ENCODE assay signal across 14 cellular contexts in genomic region chrX:137033774-137034507, GRCh38. TPM values are rescaled to one million over a fixed set of nuclear protein-coding genes. Genes with fewer than 3 reads are reported as not detected.
DNase-seq lines count a peak whose midpoint lies in the region; ATAC-seq, FAIRE-seq and TF ChIP-seq lines count a peak whose summit lies in the region.
"Had no signal": no experiment of that assay in that cellular context is flagged by ENCODE, and none has a peak within 500 bp of the region (broad histone marks: within the 10 kb centered on the region; RNA-seq: fewer than 3 reads in every experiment).

TSS of gene GPR101 (minus strand) at chrX:137033995. CDS start at chrX:137031674, 2,321 bp downstream.

- peak; percentile 48 for ATAC-seq in stimulated activated effector memory CD8-positive, alpha-beta T cell treated with anti-CD3 and anti-CD28 coated beads, Interleukin-12 subunit alpha, Interleukin-12 subunit beta, amount 100 ng/mL, for 72 hours
- no peak for ATAC-seq in GM18502 (IDR thresholded peaks at IDR 0.05; ENCODE audit: poor library complexity, unreplicated experiment)

- H3K27ac Mint-ChIP-seq in glutamatergic neuron (ENCODE audit: unreplicated experiment): no peak within 1 kb of the TSS
- H3K27ac Mint-ChIP-seq in stimulated activated effector memory CD8-positive, alpha-beta T cell treated with anti-CD3 and anti-CD28 coated beads, Interleukin-12 subunit alpha, Interleukin-12 subunit beta, amount 100 ng/mL, for 72 hours: no peak within 1 kb of the TSS

- H3K9me3 Mint-ChIP-seq in glutamatergic neuron (ENCODE audit: unreplicated experiment): peaks cover 3% of the 10 kb centered on the region
- no peaks in the 10 kb centered on the region for H3K9me3 Mint-ChIP-seq in stimulated activated effector memory CD8-positive, alpha-beta T cell treated with anti-CD3 and anti-CD28 coated beads, Interleukin-12 subunit alpha, Interleukin-12 subunit beta, amount 100 ng/mL, for 72 hours

- peaks cover 13% of the 10 kb centered on the region for H3K27me3 Mint-ChIP-seq in glutamatergic neuron (ENCODE audit: unreplicated experiment)

- peaks cover 5% of the 10 kb centered on the region for H3K36me3 Mint-ChIP-seq in glutamatergic neuron (ENCODE audit: unreplicated experiment)
- no peaks in the 10 kb centered on the region for H3K36me3 Mint-ChIP-seq in stimulated activated effector memory CD8-positive, alpha-beta T cell treated with anti-CD3 and anti-CD28 coated beads, Interleukin-12 subunit alpha, Interleukin-12 subunit beta, amount 100 ng/mL, for 72 hours

- TF ChIP-seq CTCF in glutamatergic neuron (IDR thresholded peaks at IDR 0.05; ENCODE audit: partially characterized antibody, unreplicated experiment): no peak

- no peak for TF ChIP-seq POLR2A in GM12891 (IDR thresholded peaks at IDR 0.05; ENCODE audit: low read depth, low read length)

- FAIRE-seq in GM12891 (lab: Jason Lieb, UNC): no peak

- peaks cover 2% of the 10 kb centered on the region for H3K4me1 Mint-ChIP-seq in glutamatergic neuron (ENCODE audit: low read depth, unreplicated experiment)
- H3K4me1 Mint-ChIP-seq in stimulated activated effector memory CD8-positive, alpha-beta T cell treated with anti-CD3 and anti-CD28 coated beads, Interleukin-12 subunit alpha, Interleukin-12 subunit beta, amount 100 ng/mL, for 72 hours: peaks cover 5% of the 10 kb centered on the region

- H3K4me3 Mint-ChIP-seq in glutamatergic neuron (ENCODE audit: unreplicated experiment): peak within 1 kb of the TSS; percentile 40
- H3K4me3 Mint-ChIP-seq in stimulated activated effector memory CD8-positive, alpha-beta T cell treated with anti-CD3 and anti-CD28 coated beads, Interleukin-12 subunit alpha, Interleukin-12 subunit beta, amount 100 ng/mL, for 72 hours: peak within 1 kb of the TSS; percentile 38

- DNase-seq in activated gamma-delta T cell (lab: John Stamatoyannopoulos, UW): peak; percentile 17
- DNase-seq in activated gamma-delta T cell treated with Interleukin-2 at 50 U/mL for 16 hours: no peak
- peak; percentile 47 for DNase-seq in NCI-H69 (lab: John Stamatoyannopoulos, UW)
- no peak for DNase-seq in glutamatergic neuron
- DNase-seq in stimulated activated effector memory CD8-positive, alpha-beta T cell treated with anti-CD3 and anti-CD28 coated beads, Interleukin-12 subunit alpha, Interleukin-12 subunit beta, amount 100 ng/mL, for 72 hours (ENCODE audit: low spot score in 2 of 2): no peak
- DNase-seq in mesenteric fat pad (ENCODE audit: low spot score): no peak
- no peak for DNase-seq in GM12891 (ENCODE audit: insufficient read length, low spot score)
- DNase-seq: kidney glomerular epithelial cell, NCI-H1436, Peyer's patch had no signal

TF ChIP-seq in GM12891, 5 proteins besides CTCF, POLR2A, EP300 and RAD21:
- no peak for TF ChIP-seq POLR2AphosphoS5 (IDR thresholded peaks at IDR 0.05; ENCODE audit: low read depth, low read length)
- no peak for TF ChIP-seq PAX5 (IDR thresholded peaks at IDR 0.05; ENCODE audit: insufficient read depth, low read length, severe bottlenecking)
- TF ChIP-seq SPI1 (IDR thresholded peaks at IDR 0.05; ENCODE audit: low read depth, low read length): no peak
- TF ChIP-seq POU2F2 (IDR thresholded peaks at IDR 0.05; ENCODE audit: low read depth, low read length): no peak
- no peak for TF ChIP-seq TAF1 (IDR thresholded peaks at IDR 0.05; ENCODE audit: low read depth, low read length)

RNA-seq across cellular contexts. Expression of gene GPR101, which starts in this region (rescaled TPM):
- total RNA-seq in glutamatergic neuron (ENCODE audit: unreplicated experiment) (not detected), mesenteric fat pad (not detected)
- polyA plus RNA-seq in GM12891 (2012; ENCODE audit: low read depth, missing spikeins): not detected
- total RNA-seq: epithelial cell of proximal tubule, Peyer's patch, prostate gland, vagina had no signal

Comparison
In these comparisons a context has a peak if more than half of its experiments do, and no peak if none do; other contexts are left out.
1. DNase-seq: peak in activated gamma-delta T cell (single experiment) and NCI-H69 (single experiment); none in activated gamma-delta T cell treated with Interleukin-2 at 50 U/mL for 16 hours (single experiment), glutamatergic neuron (single experiment), stimulated activated effector memory CD8-positive, alpha-beta T cell treated with anti-CD3 and anti-CD28 coated beads, Interleukin-12 subunit alpha, Interleukin-12 subunit beta, amount 100 ng/mL, for 72 hours (0 of 2), mesenteric fat pad (single experiment) and GM12891 (single experiment).